18 cellular contexts compared by ENCODE assay signal in genomic region chr14:61625171-61625570, GRCh38.
DNase-seq lines count a peak whose midpoint lies in the region; ATAC-seq, FAIRE-seq and TF ChIP-seq lines count a peak whose summit lies in the region.
"Had no signal": no experiment of that assay in that cellular context is flagged by ENCODE, and none has a peak within 500 bp of the region (broad histone marks: within the 10 kb centered on the region; RNA-seq: fewer than 3 reads in every experiment).

No MANE protein-coding gene starts in this region.

- no peak overlapping the region for H4K5ac ChIP-seq in H1 (ENCODE audit: insufficient read length, low read depth, low read length)

- no peak for TF ChIP-seq EP300 in H1 (IDR thresholded peaks at IDR 0.05; ENCODE audit: borderline replicate concordance in 1 of 2, low read depth in 2 of 2, low read length in 2 of 2)

- intact Hi-C loops in natural killer cell (cut with micrococcal nuclease) = no loop called here
- intact Hi-C loops in CD8-positive, alpha-beta T cell (cut with DNase I, micrococcal nuclease) = no loop called here
- intact Hi-C loops in adrenal gland (cut with DNase I) = no loop called here

- H3K4me3 Mint-ChIP-seq in natural killer cell treated with Interleukin-12 subunit alpha and Interleukin-12 subunit beta and Interleukin-15 and Interleukin-18, amount 100 ng/mL, for 72 hours = peak overlapping the region; percentile 26
- H3K4me3 Mint-ChIP-seq in natural killer cell = no peak overlapping the region
- H3K4me3 Mint-ChIP-seq in stimulated activated effector memory CD8-positive, alpha-beta T cell treated with anti-CD3 and anti-CD28 coated beads, Interleukin-12 subunit alpha, Interleukin-12 subunit beta, amount 100 ng/mL, for 72 hours = no peak overlapping the region
- no peak overlapping the region for H3K4me3 Mint-ChIP-seq in CD8-positive, alpha-beta T cell
- H3K4me3 Mint-ChIP-seq: dendritic cell treated with granulocyte-macrophage colony-stimulating factor and Interleukin-4, amounts not matched to agents 40 ng/mL and 50 ng/mL, for 4 days; naive thymus-derived CD4-positive, alpha-beta T cell had no signal

- no peak overlapping the region for H3K14ac ChIP-seq in H1 (ENCODE audit: insufficient read length)

- no peaks in the 10 kb centered on the region for H3K23me2 ChIP-seq in H1 (ENCODE audit: low read depth, low read length)

- TF ChIP-seq RAD21 in H1 (IDR thresholded peaks at IDR 0.05 in 1 of 2, conservative IDR thresholded peaks at IDR 0.05 in 1 of 2; ENCODE audit: low read depth in 2 of 2, low read length in 2 of 2) = no peak

- H3K27me3 ChIP-seq in H1 (replicated peaks in 1 of 4; ENCODE audit: control insufficient read depth in 3 of 4, extremely low read depth in 1 of 4, insufficient read depth in 3 of 4, low read length in 3 of 4) = no peaks in the 10 kb centered on the region
- no peaks in the 10 kb centered on the region for H3K27me3 ChIP-seq in CD8-positive, alpha-beta T cell (ENCODE audit: insufficient read depth, low read length)
- no peaks in the 10 kb centered on the region for H3K27me3 ChIP-seq in adrenal gland
- H3K27me3 ChIP-seq: testis had no signal

- peaks cover 9% of the 10 kb centered on the region for H3K36me3 Mint-ChIP-seq in natural killer cell treated with Interleukin-12 subunit alpha and Interleukin-12 subunit beta and Interleukin-15 and Interleukin-18, amount 100 ng/mL, for 72 hours
- H3K36me3 Mint-ChIP-seq in natural killer cell = no peaks in the 10 kb centered on the region
- H3K36me3 Mint-ChIP-seq in stimulated activated effector memory CD8-positive, alpha-beta T cell treated with anti-CD3 and anti-CD28 coated beads, Interleukin-12 subunit alpha, Interleukin-12 subunit beta, amount 100 ng/mL, for 72 hours = no peaks in the 10 kb centered on the region
- no peaks in the 10 kb centered on the region for H3K36me3 Mint-ChIP-seq in CD8-positive, alpha-beta T cell

- POLR2A ChIA-PET in H1 (lab: Charles Lee; ENCODE audit: partially characterized antibody) = no interaction called here
- POLR2A ChIA-PET in CD8-positive, alpha-beta T cell (lab: Charles Lee) = no interaction called here

- H2BK120ac ChIP-seq in H1 (replicated peaks; ENCODE audit: low read depth, low read length) = no peak overlapping the region

- H2BK15ac ChIP-seq in H1 (ENCODE audit: low read length) = no peak overlapping the region

- H4K91ac ChIP-seq in H1 (replicated peaks; ENCODE audit: insufficient read length, low read length) = no peak overlapping the region

- H3K27me3 Mint-ChIP-seq in natural killer cell treated with Interleukin-12 subunit alpha and Interleukin-12 subunit beta and Interleukin-15 and Interleukin-18, amount 100 ng/mL, for 72 hours = no peaks in the 10 kb centered on the region
- H3K27me3 Mint-ChIP-seq in natural killer cell (ENCODE audit: low read depth in 2 of 2) = peaks cover 0 to 4% of the 10 kb centered on the region in 2 donors
- no peaks in the 10 kb centered on the region for H3K27me3 Mint-ChIP-seq in CD8-positive, alpha-beta T cell (ENCODE audit: low read depth)
- H3K27me3 Mint-ChIP-seq: dendritic cell treated with granulocyte-macrophage colony-stimulating factor and Interleukin-4, amounts not matched to agents 40 ng/mL and 50 ng/mL, for 4 days had no signal

- TF ChIP-seq CTCF in natural killer cell (IDR thresholded peaks at IDR 0.05) = no peak
- TF ChIP-seq CTCF in H1 (IDR thresholded peaks at IDR 0.05; ENCODE audit: control extremely low read depth in 1 of 3, insufficient read depth in 1 of 3, low read depth in 1 of 3, low read length in 3 of 3) = no peak
- TF ChIP-seq CTCF in CD8-positive, alpha-beta T cell (IDR thresholded peaks at IDR 0.05) = no peak
- no peak for TF ChIP-seq CTCF in adrenal gland (IDR thresholded peaks at IDR 0.05)

- H4K8ac ChIP-seq in H1 (ENCODE audit: extremely low read depth, insufficient read depth, low read length) = no peak overlapping the region

- H3K4me1 ChIP-seq in H1 (replicated peaks in 1 of 4; ENCODE audit: control insufficient read depth in 3 of 4, insufficient read depth in 4 of 4, low read length in 3 of 4) = peaks cover 0 to 8% (median under 1%) of the 10 kb centered on the region in 4 experiments; a peak in 2 of 7 replicates
- no peaks in the 10 kb centered on the region for H3K4me1 ChIP-seq in CD8-positive, alpha-beta T cell (ENCODE audit: insufficient read depth, low read length)
- peaks cover 0 to 9% of the 10 kb centered on the region in 2 donors for H3K4me1 ChIP-seq in adrenal gland (replicated peaks in 1 of 2)

- no peak overlapping the region for H3K18ac ChIP-seq in H1 (ENCODE audit: extremely low read depth, low read length)

- H3K4me1 Mint-ChIP-seq in natural killer cell treated with Interleukin-12 subunit alpha and Interleukin-12 subunit beta and Interleukin-15 and Interleukin-18, amount 100 ng/mL, for 72 hours (ENCODE audit: low read depth in 2 of 2) = peaks cover 50 to 55% of the 10 kb centered on the region in 2 donors
- no peaks in the 10 kb centered on the region for H3K4me1 Mint-ChIP-seq in natural killer cell
- H3K4me1 Mint-ChIP-seq in stimulated activated effector memory CD8-positive, alpha-beta T cell treated with anti-CD3 and anti-CD28 coated beads, Interleukin-12 subunit alpha, Interleukin-12 subunit beta, amount 100 ng/mL, for 72 hours = peaks cover 29% of the 10 kb centered on the region
- no peaks in the 10 kb centered on the region for H3K4me1 Mint-ChIP-seq in CD8-positive, alpha-beta T cell (ENCODE audit: low read depth)

- no peak overlapping the region for H3K4ac ChIP-seq in H1 (replicated peaks; ENCODE audit: insufficient read length, low read depth, low read length)

- DNase-seq in natural killer cell treated with Interleukin-12 subunit alpha and Interleukin-12 subunit beta and Interleukin-15 and Interleukin-18, amount 100 ng/mL, for 72 hours (ENCODE audit: low spot score) = no peak
- DNase-seq in natural killer cell = no peak
- peak; percentile 20 for DNase-seq in NCI-H226
- no peak for DNase-seq in H1 (ENCODE audit: low read depth in 1 of 2, low spot score in 2 of 2)
- DNase-seq in stimulated activated effector memory CD8-positive, alpha-beta T cell treated with anti-CD3 and anti-CD28 coated beads, Interleukin-12 subunit alpha, Interleukin-12 subunit beta, amount 100 ng/mL, for 72 hours (ENCODE audit: low spot score in 2 of 2) = no peak
- DNase-seq in CD8-positive, alpha-beta T cell = no peak
- no peak for DNase-seq in adrenal gland
- DNase-seq: activated gamma-delta T cell; naive thymus-derived CD4-positive, alpha-beta T cell; NCI-H1436; NCI-H345; posterior cingulate gyrus; SIG-M5; stimulated activated CD4-positive, alpha-beta T cell treated with anti-CD3 and anti-CD28 coated beads, Interleukin-4, amount 100 ng/mL, for 24 hours; testis had no signal

- H2AK5ac ChIP-seq in H1 (ENCODE audit: low read depth, low read length) = no peak overlapping the region

- CTCF ChIA-PET in H1 (lab: Charles Lee; ENCODE audit: partially characterized antibody) = no interaction called here
- CTCF ChIA-PET in CD8-positive, alpha-beta T cell (lab: Charles Lee) = no interaction called here

- no peak overlapping the region for H3K9ac ChIP-seq in H1 (replicated peaks in 1 of 4; ENCODE audit: extremely low read depth in 1 of 4, low read depth in 3 of 4, low read length in 3 of 4)

- no peak overlapping the region for H2BK12ac ChIP-seq in H1 (ENCODE audit: low read depth, low read length)

- WGBS in H1 (ENCODE audit: extremely low coverage in 1 of 2, insufficient coverage in 1 of 2, insufficient read length in 1 of 2, insufficient replicate concordance in 2 of 2, low coverage in 1 of 2, low lambda C conversion rate in 2 of 2, missing lambda C conversion rate in 1 of 2), 2 experiments = 93% methylated on average over 1 of the region's 1 CpG; no CpG with 5 or more reads in 1 of the 2 experiments
- WGBS in adrenal gland, 4 donors = 97 to 100% (median 99%) methylated on average over 1 of the region's 1 CpG

- FAIRE-seq in H1 (lab: Jason Lieb, UNC) = no peak

- TF ChIP-seq POLR2A in H1 (IDR thresholded peaks at IDR 0.05; ENCODE audit: control extremely low read depth in 1 of 2, low read depth in 2 of 2, low read length in 2 of 2) (no peak), adrenal gland (IDR thresholded peaks at IDR 0.05) (no peak)

- no peak for ATAC-seq in natural killer cell treated with Interleukin-12 subunit alpha and Interleukin-12 subunit beta and Interleukin-15 and Interleukin-18, amount 100 ng/mL, for 72 hours
- ATAC-seq in natural killer cell (no peak), HG03565 (IDR thresholded peaks at IDR 0.05; ENCODE audit: unreplicated experiment) (no peak)
- no peak for ATAC-seq in stimulated activated effector memory CD8-positive, alpha-beta T cell treated with anti-CD3 and anti-CD28 coated beads, Interleukin-12 subunit alpha, Interleukin-12 subunit beta, amount 100 ng/mL, for 72 hours
- no peak for ATAC-seq in CD8-positive, alpha-beta T cell
- ATAC-seq: naive thymus-derived CD4-positive, alpha-beta T cell had no signal

- no peaks in the 10 kb centered on the region for H3K79me1 ChIP-seq in H1 (ENCODE audit: low read depth, low read length)

- no peak overlapping the region for H3K23ac ChIP-seq in H1 (ENCODE audit: insufficient read length)

- H3K4me2 ChIP-seq in H1 (ENCODE audit: insufficient read depth in 1 of 2, low read depth in 2 of 2, low read length in 2 of 2) = no peak overlapping the region

- H2BK5ac ChIP-seq in H1 (ENCODE audit: low read depth, low read length) = no peak overlapping the region

- H3K36me3 ChIP-seq in H1 (ENCODE audit: control insufficient read depth in 2 of 4, insufficient read depth in 4 of 4, low read length in 3 of 4) (no peaks in the 10 kb centered on the region), adrenal gland (replicated peaks in 1 of 2) (no peaks in the 10 kb centered on the region)
- no peaks in the 10 kb centered on the region for H3K36me3 ChIP-seq in CD8-positive, alpha-beta T cell (ENCODE audit: insufficient read depth, low read length)

- peaks cover 17% of the 10 kb centered on the region for H3K9me3 Mint-ChIP-seq in natural killer cell treated with Interleukin-12 subunit alpha and Interleukin-12 subunit beta and Interleukin-15 and Interleukin-18, amount 100 ng/mL, for 72 hours
- H3K9me3 Mint-ChIP-seq in natural killer cell = no peaks in the 10 kb centered on the region
- peaks cover 3% of the 10 kb centered on the region for H3K9me3 Mint-ChIP-seq in stimulated activated effector memory CD8-positive, alpha-beta T cell treated with anti-CD3 and anti-CD28 coated beads, Interleukin-12 subunit alpha, Interleukin-12 subunit beta, amount 100 ng/mL, for 72 hours
- no peaks in the 10 kb centered on the region for H3K9me3 Mint-ChIP-seq in CD8-positive, alpha-beta T cell
- H3K9me3 Mint-ChIP-seq: dendritic cell treated with granulocyte-macrophage colony-stimulating factor and Interleukin-4, amounts not matched to agents 40 ng/mL and 50 ng/mL, for 4 days had no signal

- H2BK20ac ChIP-seq in H1 (ENCODE audit: low read length) = no peak overlapping the region

- no peak overlapping the region for H3K4me3 ChIP-seq in H1 (ENCODE audit: extremely low read depth in 1 of 4, insufficient read depth in 2 of 4, low read depth in 3 of 4, low read length in 4 of 4)
- H3K4me3 ChIP-seq in CD8-positive, alpha-beta T cell (ENCODE audit: low read depth, low read length) = no peak overlapping the region
- no peak overlapping the region for H3K4me3 ChIP-seq in adrenal gland
- H3K4me3 ChIP-seq: skin epidermis, testis had no signal

- H3K9me3 ChIP-seq in H1 (ENCODE audit: insufficient read depth in 2 of 2, low read depth in 1 of 2, low read length in 1 of 2) = no peaks in the 10 kb centered on the region
- H3K9me3 ChIP-seq in CD8-positive, alpha-beta T cell (ENCODE audit: low read length) = no peaks in the 10 kb centered on the region
- no peaks in the 10 kb centered on the region for H3K9me3 ChIP-seq in adrenal gland (replicated peaks in 1 of 3)
- H3K9me3 ChIP-seq: testis had no signal

- H3K79me2 ChIP-seq in H1 (ENCODE audit: control insufficient read depth in 1 of 2, insufficient read depth in 2 of 2, low read length in 2 of 2) = no peaks in the 10 kb centered on the region

- no peak overlapping the region for H2AFZ ChIP-seq in H1 (ENCODE audit: low read length)

- H4K20me1 ChIP-seq in H1 (replicated peaks in 1 of 2; ENCODE audit: control insufficient read depth in 1 of 2, insufficient read depth in 2 of 2, low read length in 2 of 2) = no peaks in the 10 kb centered on the region

- H3K27ac ChIP-seq in H1 (ENCODE audit: low read depth, low read length) (no peak overlapping the region), adrenal gland (no peak overlapping the region)
- no peak overlapping the region for H3K27ac ChIP-seq in CD8-positive, alpha-beta T cell (ENCODE audit: low read depth, low read length)
- H3K27ac ChIP-seq: skin epidermis, testis had no signal

- no peak overlapping the region for H3K56ac ChIP-seq in H1 (replicated peaks; ENCODE audit: insufficient read length, low read depth, low read length)

- H3K27ac Mint-ChIP-seq in natural killer cell treated with Interleukin-12 subunit alpha and Interleukin-12 subunit beta and Interleukin-15 and Interleukin-18, amount 100 ng/mL, for 72 hours = peak overlapping the region; percentile 15 to 81
- no peak overlapping the region for H3K27ac Mint-ChIP-seq in natural killer cell
- peak overlapping the region; percentile 15 for H3K27ac Mint-ChIP-seq in stimulated activated effector memory CD8-positive, alpha-beta T cell treated with anti-CD3 and anti-CD28 coated beads, Interleukin-12 subunit alpha, Interleukin-12 subunit beta, amount 100 ng/mL, for 72 hours
- no peak overlapping the region for H3K27ac Mint-ChIP-seq in CD8-positive, alpha-beta T cell
- H3K27ac Mint-ChIP-seq: dendritic cell treated with granulocyte-macrophage colony-stimulating factor and Interleukin-4, amounts not matched to agents 40 ng/mL and 50 ng/mL, for 4 days had no signal

Comparison
In these comparisons a context has a peak if more than half of its experiments do, and no peak if none do; other contexts are left out.
1. H3K27ac Mint-ChIP-seq: peak in natural killer cell treated with Interleukin-12 subunit alpha and Interleukin-12 subunit beta and Interleukin-15 and Interleukin-18, amount 100 ng/mL, for 72 hours (2 of 2) and stimulated activated effector memory CD8-positive, alpha-beta T cell treated with anti-CD3 and anti-CD28 coated beads, Interleukin-12 subunit alpha, Interleukin-12 subunit beta, amount 100 ng/mL, for 72 hours (single experiment); none in natural killer cell (0 of 2) and CD8-positive, alpha-beta T cell (single experiment).